In the genomic region with DNA sequence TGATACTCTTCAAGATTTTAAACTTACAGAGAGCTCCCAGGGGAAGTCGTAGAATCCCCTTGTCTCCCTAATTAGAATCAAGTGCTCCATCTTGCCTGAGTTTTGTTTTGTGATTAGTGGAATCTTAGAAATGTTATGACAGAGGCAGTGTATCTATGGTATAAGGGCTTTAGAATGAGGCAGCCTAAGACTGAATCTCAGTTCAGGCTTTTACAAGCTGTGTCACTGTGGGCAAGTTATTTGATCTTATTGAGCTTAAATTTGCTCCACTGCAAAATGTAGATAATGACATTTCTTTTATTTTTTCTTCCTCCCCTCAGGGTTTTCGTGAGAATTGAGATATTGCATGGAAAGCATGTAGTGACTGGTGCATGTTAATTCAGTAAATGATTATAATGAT, we compare ENCODE assay signal across 18 cellular contexts.
DNase-seq lines count a peak whose midpoint lies in the region; TF ChIP-seq lines count a peak whose summit lies in the region.
"Had no signal": no experiment of that assay in that cellular context is flagged by ENCODE, and none has a peak within 500 bp of the region (broad histone marks: within the 10 kb centered on the region; RNA-seq: fewer than 3 reads in every experiment).

No MANE protein-coding gene starts in this region.

- no peak for TF ChIP-seq CTCF in ovary (IDR thresholded peaks at IDR 0.05)
- TF ChIP-seq CTCF in Peyer's patch (IDR thresholded peaks at IDR 0.05), result no peak
- no peak for TF ChIP-seq CTCF in ascending aorta (IDR thresholded peaks at IDR 0.05)

- intact Hi-C loops in ovary (cut with DNase I), result no loop called here
- intact Hi-C loops in ascending aorta (cut with DNase I), result no loop called here

- H3K27me3 ChIP-seq in trophoblast cell (ENCODE audit: insufficient read depth, low read length), result no peaks in the 10 kb centered on the region
- no peaks in the 10 kb centered on the region for H3K27me3 ChIP-seq in ovary
- no peaks in the 10 kb centered on the region for H3K27me3 ChIP-seq in Peyer's patch
- H3K27me3 ChIP-seq in ascending aorta, result no peaks in the 10 kb centered on the region
- H3K27me3 ChIP-seq: BLaER1, MG63 had no signal

- H3K9ac ChIP-seq in trophoblast cell (ENCODE audit: low read length), result no peak overlapping the region
- H3K9ac ChIP-seq: BLaER1 had no signal

- no peaks in the 10 kb centered on the region for H3K79me1 ChIP-seq in trophoblast cell (ENCODE audit: low read length)

- H2AK5ac ChIP-seq in trophoblast cell (ENCODE audit: low read length), result no peak overlapping the region

- no peak overlapping the region for H3K23ac ChIP-seq in trophoblast cell (ENCODE audit: low read length)

- H3K4me1 ChIP-seq in trophoblast cell (ENCODE audit: control insufficient read depth in 1 of 2, insufficient read depth in 2 of 2, low read length in 2 of 2) (no peaks in the 10 kb centered on the region), ovary (ENCODE audit: insufficient read depth) (no peaks in the 10 kb centered on the region), Peyer's patch (no peaks in the 10 kb centered on the region), ascending aorta (peaks cover 0 to 7% of the 10 kb centered on the region in 2 donors)
- H3K4me1 ChIP-seq: BLaER1 had no signal

- H3K4ac ChIP-seq in trophoblast cell (ENCODE audit: low read depth, low read length), result no peak overlapping the region

- no peak overlapping the region for H2BK120ac ChIP-seq in trophoblast cell (ENCODE audit: insufficient read depth, low read length, poor library complexity)

- peak; percentile 8 for DNase-seq in EL
- peak; percentile 18 for DNase-seq in OCI-M1 (lab: John Stamatoyannopoulos, UW)
- DNase-seq in fibroblast of peridontal ligament (ENCODE audit: extremely low read depth), result peak; percentile 40
- DNase-seq in trophoblast cell, result peak; percentile 32 to 54
- DNase-seq in ovary, result no peak
- no peak for DNase-seq in Peyer's patch
- DNase-seq in ascending aorta (ENCODE audit: low spot score in 2 of 2), result no peak
- DNase-seq: CD4-positive, CD25-positive, alpha-beta regulatory T cell; DMS153; DND-41; KG1; MG63; NCI-H1105 treated with DMSO at 0.1 percent for 48 hours; NCI-H2029; NCI-H2227 treated with DMSO at 0.1 percent for 48 hours; NCI-H526 treated with DMSO at 0.1 percent for 48 hours; SHP77 treated with DMSO at 0.1 percent for 48 hours had no signal

- H3K18ac ChIP-seq in trophoblast cell (ENCODE audit: low read length), result no peak overlapping the region

- no peak overlapping the region for H4K12ac ChIP-seq in trophoblast cell (ENCODE audit: low read depth, low read length)

- H3K9me3 ChIP-seq in trophoblast cell (ENCODE audit: insufficient read depth, low read depth, low read length) (no peaks in the 10 kb centered on the region), ovary (no peaks in the 10 kb centered on the region), Peyer's patch (peaks cover 0 to 5% (median 0%) of the 10 kb centered on the region in 4 donors), ascending aorta (no peaks in the 10 kb centered on the region)
- H3K9me3 ChIP-seq: BLaER1, MG63 had no signal

- H3K14ac ChIP-seq in trophoblast cell (ENCODE audit: low read length), result no peak overlapping the region

- no peak for TF ChIP-seq POLR2A in ovary (IDR thresholded peaks at IDR 0.05)
- TF ChIP-seq POLR2A in Peyer's patch (IDR thresholded peaks at IDR 0.05), result no peak

- no peak for TF ChIP-seq EP300 in ovary (IDR thresholded peaks at IDR 0.05)

- no peak overlapping the region for H3K4me3 ChIP-seq in trophoblast cell (ENCODE audit: low read depth, low read length)
- no peak overlapping the region for H3K4me3 ChIP-seq in ovary
- no peak overlapping the region for H3K4me3 ChIP-seq in Peyer's patch
- H3K4me3 ChIP-seq in ascending aorta, result no peak overlapping the region
- H3K4me3 ChIP-seq: BLaER1, MG63 had no signal

- H3K27ac ChIP-seq in trophoblast cell (ENCODE audit: low read depth, low read length) (no peak overlapping the region), ovary (no peak overlapping the region), Peyer's patch (no peak overlapping the region), ascending aorta (no peak overlapping the region)
- H3K27ac ChIP-seq: BLaER1 had no signal

- no peak overlapping the region for H2BK5ac ChIP-seq in trophoblast cell (ENCODE audit: low read depth, low read length, poor library complexity)

- H3K36me3 ChIP-seq in trophoblast cell (ENCODE audit: control insufficient read depth in 1 of 2, insufficient read depth in 2 of 2, low read length in 2 of 2), result no peaks in the 10 kb centered on the region
- no peaks in the 10 kb centered on the region for H3K36me3 ChIP-seq in ovary
- no peaks in the 10 kb centered on the region for H3K36me3 ChIP-seq in Peyer's patch
- H3K36me3 ChIP-seq in ascending aorta, result no peaks in the 10 kb centered on the region
- H3K36me3 ChIP-seq: BLaER1, MG63 had no signal

- no peak overlapping the region for H4K91ac ChIP-seq in trophoblast cell (ENCODE audit: low read depth, low read length)

- no peaks in the 10 kb centered on the region for H3K79me2 ChIP-seq in trophoblast cell (ENCODE audit: control insufficient read depth, insufficient read depth, low read length, poor library complexity)

- H2AFZ ChIP-seq in trophoblast cell (ENCODE audit: insufficient read depth, low read length, poor library complexity), result no peak overlapping the region

- no peak overlapping the region for H2BK12ac ChIP-seq in trophoblast cell (ENCODE audit: low read length)

- no peak overlapping the region for H3K4me2 ChIP-seq in trophoblast cell (ENCODE audit: low read length)
- H3K4me2 ChIP-seq: BLaER1 had no signal

- WGBS in trophoblast cell (ENCODE audit: extremely low coverage, insufficient coverage, insufficient read length), result no CpG with 5 or more reads among the region's 2 CpGs
- WGBS in ovary, 3 donors, result 83 to 89% (median 85%) methylated on average over 2 of the region's 2 CpGs

- H4K8ac ChIP-seq in trophoblast cell (ENCODE audit: low read depth, low read length), result no peak overlapping the region

Comparison
In these comparisons a context has a peak if more than half of its experiments do, and no peak if none do; other contexts are left out.
1. DNase-seq: peak in EL (single experiment), OCI-M1 (single experiment), fibroblast of peridontal ligament (single experiment) and trophoblast cell (2 of 2); none in ovary (0 of 5), Peyer's patch (0 of 3) and ascending aorta (0 of 2).